In the genomic region with DNA sequence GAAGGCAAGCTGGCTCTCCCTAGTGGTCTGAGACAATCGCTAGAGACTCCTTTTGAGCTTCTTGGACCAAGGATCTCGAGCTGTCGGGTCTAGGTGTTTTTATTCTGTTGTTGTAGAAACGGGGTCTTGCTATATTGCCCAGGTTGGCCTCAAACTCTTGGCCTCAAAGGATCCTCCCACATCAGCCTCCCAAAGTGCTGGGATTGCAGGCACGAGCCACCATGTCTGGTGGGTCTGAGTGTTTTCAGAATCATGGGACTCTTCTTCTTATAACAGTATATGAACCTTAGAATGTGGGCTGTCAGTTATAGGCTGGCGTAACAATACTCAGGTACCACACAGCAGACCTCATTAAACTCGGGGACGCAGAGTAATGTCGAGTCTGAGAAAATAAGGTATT, we compare ENCODE assay signal across 35 cellular contexts.
"Had no signal": no experiment of that assay in that cellular context is flagged by ENCODE, and none has a peak within 500 bp of the region (broad histone marks: within the 10 kb centered on the region; RNA-seq: fewer than 3 reads in every experiment).

No MANE protein-coding gene starts in this region.

- H3K36me3 ChIP-seq: breast epithelium had no signal

- DNase-seq: activated CD4-positive, alpha-beta memory T cell treated with anti-CD3 and anti-CD28 coated beads, Interleukin-2, amount 10 ng/mL, durations not matched to agents 7 days and 5 days; activated CD4-positive, alpha-beta T cell treated with anti-CD3 and anti-CD28 coated beads for 1 hour; activated CD4-positive, alpha-beta T cell treated with anti-CD3 and anti-CD28 coated beads for 36 hours; activated CD4-positive, alpha-beta T cell treated with anti-CD3 and anti-CD28 coated beads for 48 hours; activated CD4-positive, alpha-beta T cell treated with anti-CD3 and anti-CD28 coated beads, Interleukin-2, amount 10 ng/mL, durations not matched to agents 7 days and 5 days; activated CD4-positive, alpha-beta T cell treated with anti-CD3 and anti-CD28 coated beads, Interleukin-2, amount 50 U/mL, for 48 hours; activated CD4-positive, CD25-positive, alpha-beta regulatory T cell; activated CD8-positive, alpha-beta memory T cell treated with anti-CD3 and anti-CD28 coated beads, Interleukin-2, amount 50 U/mL, for 4 hours; activated CD8-positive, alpha-beta T cell treated with anti-CD3 and anti-CD28 coated beads, Interleukin-2, amount 10 ng/mL, durations not matched to agents 7 days and 5 days; activated gamma-delta T cell treated with Interleukin-2 at 50 U/mL for 16 hours; activated naive CD4-positive, alpha-beta T cell; activated naive CD4-positive, alpha-beta T cell treated with anti-CD3 and anti-CD28 coated beads for 36 hours; activated naive CD4-positive, alpha-beta T cell treated with anti-CD3 and anti-CD28 coated beads, Interleukin-2, amount 50 U/mL, for 16 hours; activated naive CD8-positive, alpha-beta T cell treated with anti-CD3 and anti-CD28 coated beads for 36 hours; activated T-cell treated with anti-CD3 and anti-CD28 coated beads, Interleukin-2, amount 50 U/mL, for 1 hour; activated T-cell treated with anti-CD3 and anti-CD28 coated beads, Interleukin-2, amount 50 U/mL, for 4 hours; activated T-cell treated with anti-CD3 and anti-CD28 coated beads, Interleukin-2, amount 50 U/mL, for 72 hours; amniotic stem cell; aorta; body of pancreas; brain microvascular endothelial cell; central memory CD4-positive, alpha-beta T cell; SW 1271; T-helper 1 cell; T-helper 2 cell; T-helper 9 cell had no signal

- H3K9me3 Mint-ChIP-seq: activated CD4-positive, alpha-beta memory T cell treated with anti-CD3 and anti-CD28 coated beads, Interleukin-2, amount 10 ng/mL, durations not matched to agents 7 days and 5 days; activated CD4-positive, alpha-beta T cell treated with anti-CD3 and anti-CD28 coated beads, Interleukin-2, amount 10 ng/mL, durations not matched to agents 7 days and 5 days; activated naive CD4-positive, alpha-beta T cell treated with anti-CD3 and anti-CD28 coated beads for 36 hours; activated naive CD4-positive, alpha-beta T cell treated with anti-CD3 and anti-CD28 coated beads, Interleukin-2, amount 50 U/mL, for 72 hours; activated naive CD8-positive, alpha-beta T cell treated with anti-CD3 and anti-CD28 coated beads for 36 hours; activated T-cell treated with anti-CD3 and anti-CD28 coated beads, Interleukin-2, amount 50 U/mL, for 4 hours; activated T-cell treated with anti-CD3 and anti-CD28 coated beads, Interleukin-2, amount 50 U/mL, for 72 hours; activated T-helper 1 cell treated with anti-CD3 and anti-CD28 coated beads, Interleukin-12 subunit alpha, Interleukin-12 subunit beta, Interleukin-2, Interleukin-4 antibody, amounts not matched to agents 30 ng/mL and 10 ng/mL and 1 ng/mL, durations not matched to agents 14 hours and 24 hours and 36 hours; activated T-helper 17 cell treated with anti-CD3 and anti-CD28 coated beads, Interleukin-2, amount 50 U/mL, for 72 hours; T-helper 1 cell treated with Interleukin-12 subunit alpha and Interleukin-12 subunit beta and Interleukin-4 antibody, amounts not matched to agents 30 μg/mL and 1 μg/mL, for 36 hours; T-helper 2 cell treated with Interferon-gamma antibody and Interleukin-4, amounts not matched to agents 5 μg/mL and 100 μg/mL, for 36 hours had no signal

- H3K27me3 ChIP-seq: adrenal gland, body of pancreas, brain microvascular endothelial cell, breast epithelium had no signal

- H3K4me1 Mint-ChIP-seq: activated CD4-positive, alpha-beta memory T cell treated with anti-CD3 and anti-CD28 coated beads, Interleukin-2, amount 10 ng/mL, durations not matched to agents 7 days and 5 days; activated CD4-positive, alpha-beta T cell treated with anti-CD3 and anti-CD28 coated beads for 36 hours; activated CD4-positive, alpha-beta T cell treated with anti-CD3 and anti-CD28 coated beads, Interleukin-2, amount 10 ng/mL, durations not matched to agents 7 days and 5 days; activated naive CD8-positive, alpha-beta T cell treated with anti-CD3 and anti-CD28 coated beads for 36 hours; activated T-helper 17 cell treated with anti-CD3 and anti-CD28 coated beads, Interleukin-2, amount 50 U/mL, for 72 hours had no signal

- H3K27me3 Mint-ChIP-seq: activated CD4-positive, alpha-beta memory T cell treated with anti-CD3 and anti-CD28 coated beads, Interleukin-2, amount 10 ng/mL, durations not matched to agents 7 days and 5 days; activated CD4-positive, alpha-beta T cell treated with anti-CD3 and anti-CD28 coated beads for 36 hours; activated CD4-positive, alpha-beta T cell treated with anti-CD3 and anti-CD28 coated beads, Interleukin-2, amount 10 ng/mL, durations not matched to agents 7 days and 5 days; activated naive CD8-positive, alpha-beta T cell treated with anti-CD3 and anti-CD28 coated beads for 36 hours; activated T-helper 17 cell treated with anti-CD3 and anti-CD28 coated beads, Interleukin-2, amount 50 U/mL, for 72 hours had no signal

- H3K27ac Mint-ChIP-seq: activated CD4-positive, alpha-beta memory T cell treated with anti-CD3 and anti-CD28 coated beads, Interleukin-2, amount 10 ng/mL, durations not matched to agents 7 days and 5 days; activated CD4-positive, alpha-beta T cell treated with anti-CD3 and anti-CD28 coated beads for 36 hours; activated CD4-positive, alpha-beta T cell treated with anti-CD3 and anti-CD28 coated beads, Interleukin-2, amount 10 ng/mL, durations not matched to agents 7 days and 5 days; activated CD8-positive, alpha-beta T cell treated with anti-CD3 and anti-CD28 coated beads, Interleukin-2, amount 10 ng/mL, durations not matched to agents 7 days and 5 days; activated naive CD4-positive, alpha-beta T cell treated with anti-CD3 and anti-CD28 coated beads for 36 hours; activated naive CD8-positive, alpha-beta T cell treated with anti-CD3 and anti-CD28 coated beads for 36 hours; activated T-cell treated with anti-CD3 and anti-CD28 coated beads, Interleukin-2, amount 50 U/mL, for 72 hours; activated T-helper 1 cell treated with anti-CD3 and anti-CD28 coated beads, Interleukin-12 subunit alpha, Interleukin-12 subunit beta, Interleukin-2, Interleukin-4 antibody, amounts not matched to agents 30 ng/mL and 10 ng/mL and 1 ng/mL, durations not matched to agents 14 hours and 24 hours and 36 hours; activated T-helper 17 cell treated with anti-CD3 and anti-CD28 coated beads, Interleukin-2, amount 50 U/mL, for 72 hours; T-helper 1 cell treated with Interleukin-12 subunit alpha and Interleukin-12 subunit beta and Interleukin-4 antibody, amounts not matched to agents 30 μg/mL and 1 μg/mL, for 36 hours; T-helper 2 cell treated with Interferon-gamma antibody and Interleukin-4, amounts not matched to agents 5 μg/mL and 100 μg/mL, for 36 hours had no signal

- H3K9me3 ChIP-seq: adrenal gland, body of pancreas, breast epithelium had no signal

- H3K4me1 ChIP-seq: body of pancreas, breast epithelium had no signal

- ATAC-seq: activated CD4-positive, alpha-beta T cell treated with anti-CD3 and anti-CD28 coated beads for 36 hours; activated CD4-positive, CD25-positive, alpha-beta regulatory T cell treated with anti-CD3 and anti-CD28 coated beads, Interleukin-2, amount 50 U/mL, for 24 hours; activated CD8-positive, alpha-beta T cell treated with anti-CD3 and anti-CD28 coated beads, Interleukin-2, amount 10 ng/mL, durations not matched to agents 7 days and 5 days; activated naive CD4-positive, alpha-beta T cell treated with anti-CD3 and anti-CD28 coated beads, Interleukin-2, amount 50 U/mL, for 72 hours; activated T-cell treated with anti-CD3 and anti-CD28 coated beads, Interleukin-2, amount 50 U/mL, for 4 hours; activated T-cell treated with anti-CD3 and anti-CD28 coated beads, Interleukin-2, amount 50 U/mL, for 72 hours; activated T-helper 17 cell treated with anti-CD3 and anti-CD28 coated beads, Interleukin-2, amount 50 U/mL, for 72 hours; body of pancreas had no signal

- H3K27ac ChIP-seq: body of pancreas, brain microvascular endothelial cell, breast epithelium, VCaP had no signal

- H3K4me3 ChIP-seq: adrenal gland, body of pancreas, breast epithelium had no signal

- H3K4me3 Mint-ChIP-seq: activated CD4-positive, alpha-beta memory T cell treated with anti-CD3 and anti-CD28 coated beads, Interleukin-2, amount 10 ng/mL, durations not matched to agents 7 days and 5 days; activated CD4-positive, alpha-beta T cell treated with anti-CD3 and anti-CD28 coated beads for 36 hours; activated CD4-positive, alpha-beta T cell treated with anti-CD3 and anti-CD28 coated beads, Interleukin-2, amount 10 ng/mL, durations not matched to agents 7 days and 5 days; activated CD8-positive, alpha-beta T cell treated with anti-CD3 and anti-CD28 coated beads, Interleukin-2, amount 10 ng/mL, durations not matched to agents 7 days and 5 days; activated naive CD4-positive, alpha-beta T cell treated with anti-CD3 and anti-CD28 coated beads for 36 hours; activated naive CD8-positive, alpha-beta T cell treated with anti-CD3 and anti-CD28 coated beads for 36 hours; activated T-cell treated with anti-CD3 and anti-CD28 coated beads, Interleukin-2, amount 50 U/mL, for 4 hours; activated T-cell treated with anti-CD3 and anti-CD28 coated beads, Interleukin-2, amount 50 U/mL, for 72 hours; activated T-helper 1 cell treated with anti-CD3 and anti-CD28 coated beads, Interleukin-12 subunit alpha, Interleukin-12 subunit beta, Interleukin-2, Interleukin-4 antibody, amounts not matched to agents 30 ng/mL and 10 ng/mL and 1 ng/mL, durations not matched to agents 14 hours and 24 hours and 36 hours; activated T-helper 17 cell treated with anti-CD3 and anti-CD28 coated beads, Interleukin-2, amount 50 U/mL, for 72 hours; T-helper 1 cell treated with Interleukin-12 subunit alpha and Interleukin-12 subunit beta and Interleukin-4 antibody, amounts not matched to agents 30 μg/mL and 1 μg/mL, for 36 hours; T-helper 2 cell treated with Interferon-gamma antibody and Interleukin-4, amounts not matched to agents 5 μg/mL and 100 μg/mL, for 36 hours had no signal
